8 cellular contexts compared by ENCODE assay signal in genomic region chr19:12139885-12140544, GRCh38. TPM values are rescaled to one million over a fixed set of nuclear protein-coding genes. Genes with fewer than 3 reads are reported as not detected.
DNase-seq lines count a peak whose midpoint lies in the region; ATAC-seq and TF ChIP-seq lines count a peak whose summit lies in the region.

ZNF20 (minus strand) TSS chr19:12140350; CDS start chr19:12140182, 168 bp downstream.

- peak within 1 kb of the TSS; percentile 84 for H3K4me3 Mint-ChIP-seq in CD8-positive, alpha-beta T cell
- H3K4me3 Mint-ChIP-seq in endothelial cell (ENCODE audit: unreplicated experiment): peak within 1 kb of the TSS; percentile 93
- H3K4me3 Mint-ChIP-seq in mesothelial cell of epicardium: peak within 1 kb of the TSS; percentile 98

- no peaks in the 10 kb centered on the region for H3K27me3 ChIP-seq in CD8-positive, alpha-beta T cell (ENCODE audit: insufficient read depth, low read length)

- H3K27ac Mint-ChIP-seq in CD8-positive, alpha-beta T cell: peak within 1 kb of the TSS; percentile 67
- H3K27ac Mint-ChIP-seq in endothelial cell (ENCODE audit: unreplicated experiment): peak within 1 kb of the TSS; percentile 97
- H3K27ac Mint-ChIP-seq in mesothelial cell of epicardium: peak within 1 kb of the TSS; percentile 99

- no peaks in the 10 kb centered on the region for H3K9me3 Mint-ChIP-seq in CD8-positive, alpha-beta T cell
- peaks cover 3% of the 10 kb centered on the region for H3K9me3 Mint-ChIP-seq in endothelial cell (ENCODE audit: unreplicated experiment)
- H3K9me3 Mint-ChIP-seq in mesothelial cell of epicardium: peaks cover 13% of the 10 kb centered on the region

- no peak for TF ChIP-seq CTCF in CD8-positive, alpha-beta T cell (IDR thresholded peaks at IDR 0.05)
- TF ChIP-seq CTCF in endothelial cell (IDR thresholded peaks at IDR 0.05; ENCODE audit: unreplicated experiment) (no peak), mesothelial cell of epicardium (IDR thresholded peaks at IDR 0.05; ENCODE audit: unreplicated experiment) (no peak)

- H3K9me3 ChIP-seq in CD8-positive, alpha-beta T cell (ENCODE audit: low read length): no peaks in the 10 kb centered on the region

- H3K36me3 ChIP-seq in CD8-positive, alpha-beta T cell (ENCODE audit: insufficient read depth, low read length): peaks cover 6% of the 10 kb centered on the region

- peak; percentile 71 to 92 (median 86) for DNase-seq in CD8-positive, alpha-beta T cell
- peak; percentile 84 for DNase-seq in HT1080 (ENCODE audit: low read depth)
- DNase-seq in NOMO-1 treated with DMSO at 0.1 percent for 48 hours (lab: John Stamatoyannopoulos, UW; ENCODE audit: unreplicated experiment): peak; percentile 92
- peak; percentile 78 for DNase-seq in activated CD8-positive, alpha-beta memory T cell treated with anti-CD3 and anti-CD28 coated beads, Interleukin-2, amount 50 U/mL, for 24 hours (ENCODE audit: extremely low read depth)
- DNase-seq in endothelial cell (ENCODE audit: low spot score): peak; percentile 95
- peak; percentile 95 to 97 for DNase-seq in mesothelial cell of epicardium (ENCODE audit: low spot score in 2 of 2, unreplicated experiment in 2 of 2)
- DNase-seq in stimulated activated CD8-positive, alpha-beta memory T cell treated with anti-CD3 and anti-CD28 coated beads, Interleukin-15, amount 100 ng/mL, for 24 hours (ENCODE audit: low read depth): peak; percentile 65

- H3K36me3 Mint-ChIP-seq in CD8-positive, alpha-beta T cell: peaks cover 20% of the 10 kb centered on the region
- H3K36me3 Mint-ChIP-seq in endothelial cell (ENCODE audit: low read depth, unreplicated experiment) (peaks cover 46% of the 10 kb centered on the region), mesothelial cell of epicardium (peaks cover 39% of the 10 kb centered on the region)

- H3K27ac ChIP-seq in CD8-positive, alpha-beta T cell (ENCODE audit: low read depth, low read length): peak within 1 kb of the TSS; percentile 50

- peaks cover 16% of the 10 kb centered on the region for H3K4me1 ChIP-seq in CD8-positive, alpha-beta T cell (ENCODE audit: insufficient read depth, low read length)

- CTCF ChIA-PET in CD8-positive, alpha-beta T cell (lab: Charles Lee): interaction anchor here (0.6 to 3.3 kb wide), 31 partner anchors 10 to 355 kb away, joined by 3 to 56 read pairs (median 6); partner anchors contain the start of genes ZNF136, ZNF440, ZNF491 and ZNF563

- intact Hi-C loops in CD8-positive, alpha-beta T cell (cut with DNase I, micrococcal nuclease): loop anchor here in 1 of 2 experiments (1.0 to 5.0 kb wide), 3 partner anchors 23 to 328 kb away; partner anchors contain the start of genes ZNF136 and ZNF440

- H3K4me1 Mint-ChIP-seq in CD8-positive, alpha-beta T cell (ENCODE audit: low read depth): peaks cover 30% of the 10 kb centered on the region
- H3K4me1 Mint-ChIP-seq in endothelial cell (ENCODE audit: unreplicated experiment) (peaks cover 17% of the 10 kb centered on the region), mesothelial cell of epicardium (peaks cover 24% of the 10 kb centered on the region)

- H3K27me3 Mint-ChIP-seq in CD8-positive, alpha-beta T cell (ENCODE audit: low read depth): no peaks in the 10 kb centered on the region
- H3K27me3 Mint-ChIP-seq in endothelial cell (ENCODE audit: unreplicated experiment) (peaks cover 7% of the 10 kb centered on the region), mesothelial cell of epicardium (ENCODE audit: low read depth) (no peaks in the 10 kb centered on the region)

- peak within 1 kb of the TSS; percentile 94 for H3K4me3 ChIP-seq in CD8-positive, alpha-beta T cell (ENCODE audit: low read depth, low read length)

- POLR2A ChIA-PET in CD8-positive, alpha-beta T cell (lab: Charles Lee): interaction anchor here (0.6 to 1.6 kb wide), 5 partner anchors 43 to 402 kb away, joined by 3 to 8 read pairs (median 3); partner anchors contain the start of genes ZNF491, ZNF563 and ZNF823

- ATAC-seq in CD8-positive, alpha-beta T cell: peak; percentile 86
- ATAC-seq in GM19467 (IDR thresholded peaks at IDR 0.05; ENCODE audit: unreplicated experiment): peak; percentile 82

RNA-seq across cellular contexts. Expression of gene ZNF20, which starts in this region (rescaled TPM):
- total RNA-seq in CD8-positive, alpha-beta T cell: under 1 TPM; 0.95 to 1.00 TPM
- 3.0 and 3.5 TPM in 2 replicates for total RNA-seq in HT1080 (2014; rRNA removed; shearing (Covaris generic))
- 1.2 and 1.6 TPM in 2 replicates for polyA plus RNA-seq in HT1080 (2015; cell fraction: cytosol; rRNA removed)
- polyA plus RNA-seq in HT1080 (2015; cell fraction: nucleus; rRNA removed): 1.2 and 2.8 TPM in 2 replicates
- 6.2 TPM for total RNA-seq in endothelial cell (ENCODE audit: unreplicated experiment)
- total RNA-seq in mesothelial cell of epicardium: 8.7 to 11.1 TPM (median 10.6 TPM) in 3 replicates

Comparison
In these comparisons a context has a peak if more than half of its experiments do, and no peak if none do; other contexts are left out.
1. Peak in every context shown above with its lines: DNase-seq, ATAC-seq, H3K4me3 ChIP-seq and H3K27ac ChIP-seq.
2. Peak in DNase-seq, ATAC-seq, H3K4me3 ChIP-seq and H3K27ac ChIP-seq in CD8-positive, alpha-beta T cell; RNA of the gene not detected or under 1 TPM.